ENCODE assay signal across 21 cellular contexts in genomic region chr20:45704969-45705637, GRCh38. TPM values are rescaled to one million over a fixed set of nuclear protein-coding genes. Genes with fewer than 3 reads are reported as not detected.
DNase-seq lines count a peak whose midpoint lies in the region; ATAC-seq and TF ChIP-seq lines count a peak whose summit lies in the region.
"Had no signal": no experiment of that assay in that cellular context is flagged by ENCODE, and none has a peak within 500 bp of the region (broad histone marks: within the 10 kb centered on the region; RNA-seq: fewer than 3 reads in every experiment).

TSS of gene WFDC10B (minus strand) at chr20:45705019. CDS start at chr20:45685992, 19,027 bp downstream.

- no peak within 1 kb of the TSS for H3K18ac ChIP-seq in mesendoderm (ENCODE audit: low read length)

- H4K5ac ChIP-seq in mesendoderm (ENCODE audit: low read length): no peak within 1 kb of the TSS

- no peaks in the 10 kb centered on the region for H3K4me1 Mint-ChIP-seq in mesothelial cell of epicardium
- H3K4me1 Mint-ChIP-seq: activated T-helper 17 cell treated with anti-CD3 and anti-CD28 coated beads, Interleukin-2, amount 50 U/mL, for 72 hours; H9 had no signal

- H3K36me3 ChIP-seq in mesendoderm (ENCODE audit: control insufficient read depth, insufficient read depth, low read length) (no peaks in the 10 kb centered on the region), right lobe of liver (no peaks in the 10 kb centered on the region)
- H3K36me3 ChIP-seq: sigmoid colon had no signal

- H2AK5ac ChIP-seq in mesendoderm (ENCODE audit: low read length): no peak within 1 kb of the TSS

- H3K4me1 ChIP-seq in mesendoderm (ENCODE audit: control insufficient read depth, low read depth, low read length) (no peaks in the 10 kb centered on the region), right lobe of liver (no peaks in the 10 kb centered on the region)
- H3K4me1 ChIP-seq: sigmoid colon had no signal

- TF ChIP-seq CTCF in mesothelial cell of epicardium (IDR thresholded peaks at IDR 0.05; ENCODE audit: unreplicated experiment) (no peak), right lobe of liver (IDR thresholded peaks at IDR 0.05) (no peak)

- H3K23ac ChIP-seq in mesendoderm (ENCODE audit: low read length): peak within 1 kb of the TSS; percentile 29

- no peak within 1 kb of the TSS for H3K4me3 Mint-ChIP-seq in mesothelial cell of epicardium
- H3K4me3 Mint-ChIP-seq: activated B cell treated with CpG ODN at 0.5 μM for 24 hours; activated T-helper 17 cell treated with anti-CD3 and anti-CD28 coated beads, Interleukin-2, amount 50 U/mL, for 72 hours; H9 had no signal

- WGBS in mesendoderm (ENCODE audit: extremely low coverage, insufficient coverage, low lambda C conversion rate): no CpG with 5 or more reads among the region's 1 CpG
- WGBS in right lobe of liver (ENCODE audit: insufficient coverage, low coverage, low lambda C conversion rate, missing lambda C conversion rate): 67% methylated on average over 1 of the region's 1 CpG

- no peak within 1 kb of the TSS for H3K9ac ChIP-seq in mesendoderm (ENCODE audit: low read length)

- H3K27ac ChIP-seq in mesendoderm (ENCODE audit: low read depth, low read length) (no peak within 1 kb of the TSS), right lobe of liver (no peak within 1 kb of the TSS)
- H3K27ac ChIP-seq: sigmoid colon had no signal

- no peaks in the 10 kb centered on the region for H3K36me3 Mint-ChIP-seq in mesothelial cell of epicardium

- no peak for TF ChIP-seq POLR2A in right lobe of liver (IDR thresholded peaks at IDR 0.05)

- H3K4ac ChIP-seq in mesendoderm (ENCODE audit: low read depth, low read length): no peak within 1 kb of the TSS

- H3K4me2 ChIP-seq in mesendoderm (ENCODE audit: low read length): no peak within 1 kb of the TSS

- no peaks in the 10 kb centered on the region for H3K79me1 ChIP-seq in mesendoderm (ENCODE audit: low read length)

- no peak within 1 kb of the TSS for H2BK120ac ChIP-seq in mesendoderm (ENCODE audit: low read depth, low read length)

- no peak within 1 kb of the TSS for H3K56ac ChIP-seq in mesendoderm (ENCODE audit: low read length)

- H3K27me3 ChIP-seq in mesendoderm (ENCODE audit: insufficient read depth, low read length, poor library complexity) (no peaks in the 10 kb centered on the region), right lobe of liver (peaks cover 0 to 6% of the 10 kb centered on the region in 2 donors)
- H3K27me3 ChIP-seq: sigmoid colon had no signal

- H3K79me2 ChIP-seq in mesendoderm (ENCODE audit: control insufficient read depth, insufficient read depth, low read length): no peaks in the 10 kb centered on the region

- H3K9me3 Mint-ChIP-seq in mesothelial cell of epicardium: no peaks in the 10 kb centered on the region
- H3K9me3 Mint-ChIP-seq: activated B cell treated with CpG ODN at 0.5 μM for 24 hours; activated T-helper 17 cell treated with anti-CD3 and anti-CD28 coated beads, Interleukin-2, amount 50 U/mL, for 72 hours; H9 had no signal

- H2BK5ac ChIP-seq in mesendoderm (ENCODE audit: low read length): no peak within 1 kb of the TSS

- DNase-seq in DMS79 treated with DMSO at 0.1 percent for 48 hours (lab: John Stamatoyannopoulos, UW) (peak; percentile 53), NCI-H1105 treated with DMSO at 0.1 percent for 48 hours (lab: John Stamatoyannopoulos, UW) (peak; percentile 93), NOMO-1 treated with dmso at 0.1 percent for 144 hours (lab: John Stamatoyannopoulos, UW; ENCODE audit: unreplicated experiment) (peak; percentile 56), mesendoderm (no peak), mesothelial cell of epicardium (ENCODE audit: low spot score in 2 of 2, unreplicated experiment in 2 of 2) (no peak), right lobe of liver (no peak)
- no peak for DNase-seq in stimulated activated CD4-positive, alpha-beta T cell treated with anti-CD3 and anti-CD28 coated beads, Interleukin-1b, Interleukin-23, amount 100 ng/mL, for 48 hours
- DNase-seq: activated B cell treated with CpG ODN at 0.5 μM for 24 hours; AML-193; Calu3; effector CD4-positive, alpha-beta T cell; H9; NCI-H446; sigmoid colon; stimulated activated CD4-positive, alpha-beta T cell treated with anti-CD3 and anti-CD28 coated beads, Interleukin-4, amount 100 ng/mL, for 4 hours had no signal

- H3K9me3 ChIP-seq in right lobe of liver: no peaks in the 10 kb centered on the region
- H3K9me3 ChIP-seq: sigmoid colon had no signal

- H3K27me3 Mint-ChIP-seq in mesothelial cell of epicardium (ENCODE audit: low read depth): peaks cover 10% of the 10 kb centered on the region

- intact Hi-C loops in right lobe of liver (cut with DNase I): no loop called here

- no peak within 1 kb of the TSS for H3K27ac Mint-ChIP-seq in mesothelial cell of epicardium
- H3K27ac Mint-ChIP-seq: activated B cell treated with CpG ODN at 0.5 μM for 24 hours; activated T-helper 17 cell treated with anti-CD3 and anti-CD28 coated beads, Interleukin-2, amount 50 U/mL, for 72 hours had no signal

- ATAC-seq in right lobe of liver: no peak
- ATAC-seq: activated T-helper 17 cell treated with anti-CD3 and anti-CD28 coated beads, Interleukin-2, amount 50 U/mL, for 72 hours had no signal

- no peak within 1 kb of the TSS for H2BK15ac ChIP-seq in mesendoderm (replicated peaks; ENCODE audit: low read depth)

- H4K8ac ChIP-seq in mesendoderm (ENCODE audit: low read depth, low read length): no peak within 1 kb of the TSS

- H3K4me3 ChIP-seq in mesendoderm (ENCODE audit: low read length) (no peak within 1 kb of the TSS), right lobe of liver (no peak within 1 kb of the TSS)
- H3K4me3 ChIP-seq: sigmoid colon had no signal

RNA-seq across cellular contexts. Expression of gene WFDC10B, which starts in this region (rescaled TPM):
- polyA plus RNA-seq in mesendoderm (2013, experiment 1 of 2): 0.91 TPM
- polyA plus RNA-seq in mesendoderm (2013, experiment 2 of 2): 0.55 TPM
- not detected in 3 replicates for total RNA-seq in mesothelial cell of epicardium
- not detected for total RNA-seq in right lobe of liver
- total RNA-seq: activated B cell treated with CpG ODN at 0.5 μM for 24 hours; activated CD8-positive, alpha-beta memory T cell treated with anti-CD3 and anti-CD28 coated beads for 36 hours; activated T-helper 17 cell treated with anti-CD3 and anti-CD28 coated beads, Interleukin-2, amount 50 U/mL, for 72 hours; Calu3; cardiac septum; fibroblast of lung; H9; osteoblast; sigmoid colon; temporal lobe had no signal

Comparison
In these comparisons a context has a peak if more than half of its experiments do, and no peak if none do; other contexts are left out.
1. DNase-seq: peak in DMS79 treated with DMSO at 0.1 percent for 48 hours (single experiment), NCI-H1105 treated with DMSO at 0.1 percent for 48 hours (single experiment) and NOMO-1 treated with dmso at 0.1 percent for 144 hours (single experiment); none in mesendoderm (single experiment), stimulated activated CD4-positive, alpha-beta T cell treated with anti-CD3 and anti-CD28 coated beads, Interleukin-1b, Interleukin-23, amount 100 ng/mL, for 48 hours (single experiment), mesothelial cell of epicardium (0 of 2) and right lobe of liver (0 of 3).